Comparison of ENCODE assay signal across 1 cellular context in genomic region chr4:107044170-107044569, GRCh38.
TF ChIP-seq lines count a peak whose summit lies in the region.

No MANE protein-coding gene starts in this region.

TF ChIP-seq in H1, 55 proteins besides CTCF, POLR2A, EP300 and RAD21 (continued from another document):
- TF ChIP-seq KDM1A (IDR thresholded peaks at IDR 0.05; ENCODE audit: borderline replicate concordance, low read length) (no peak), ATF3 (IDR thresholded peaks at IDR 0.05; ENCODE audit: insufficient read depth, low read depth, low read length) (no peak), KDM4A (IDR thresholded peaks at IDR 0.05; ENCODE audit: low read depth, low read length, severe bottlenecking) (no peak), ASH2L (IDR thresholded peaks at IDR 0.05; ENCODE audit: low read length) (no peak), RBBP5 (IDR thresholded peaks at IDR 0.05; ENCODE audit: borderline replicate concordance, low read depth, low read length) (no peak), SP4 (IDR thresholded peaks at IDR 0.05; ENCODE audit: low read length) (no peak), SUZ12 (IDR thresholded peaks at IDR 0.05; ENCODE audit: low read length) (no peak), KDM5A (IDR thresholded peaks at IDR 0.05; ENCODE audit: low read length) (no peak), ZNF274 (IDR thresholded peaks at IDR 0.05; ENCODE audit: borderline replicate concordance, extremely low read depth, low read length) (no peak), POLR2AphosphoS5 (IDR thresholded peaks at IDR 0.05; ENCODE audit: low read depth, low read length) (no peak), RFX5 (IDR thresholded peaks at IDR 0.05; ENCODE audit: borderline replicate concordance, low read depth, low read length) (no peak), CHD1 (IDR thresholded peaks at IDR 0.05; ENCODE audit: low read depth, low read length) (no peak), NANOG (IDR thresholded peaks at IDR 0.05; ENCODE audit: insufficient read depth, low read depth, low read length, poor library complexity, severe bottlenecking) (no peak), TEAD4 (IDR thresholded peaks at IDR 0.05; ENCODE audit: low read depth, low read length) (no peak), SP1 (IDR thresholded peaks at IDR 0.05; ENCODE audit: low read depth, low read length) (no peak)
